2 cellular contexts compared by ENCODE assay signal in genomic region chr3:141858312-141858711, GRCh38.
TF ChIP-seq lines count a peak whose summit lies in the region.

No MANE protein-coding gene starts in this region.

TF ChIP-seq in IMR-90, 13 proteins besides CTCF, POLR2A, EP300 and RAD21 (continued from another document):
- no peak for TF ChIP-seq RCOR1 (IDR thresholded peaks at IDR 0.05; ENCODE audit: insufficient replicate concordance, low read length)
- TF ChIP-seq MAZ (IDR thresholded peaks at IDR 0.05; ENCODE audit: borderline replicate concordance, low read depth, low read length): no peak
- no peak for TF ChIP-seq NFE2L2 (IDR thresholded peaks at IDR 0.05; ENCODE audit: low read depth, low read length)
- no peak for TF ChIP-seq RFX5 (IDR thresholded peaks at IDR 0.05; ENCODE audit: low read depth, low read length)
- TF ChIP-seq USF2 (IDR thresholded peaks at IDR 0.05; ENCODE audit: low read depth, low read length): peak; percentile 32; the same call in 1 of the 2 replicates
- TF ChIP-seq MAFK (IDR thresholded peaks at IDR 0.05; ENCODE audit: low read depth, low read length): no peak
- TF ChIP-seq SMC3 (IDR thresholded peaks at IDR 0.05; ENCODE audit: low read depth, low read length): no peak
TF ChIP-seq in IMR-90: peak in this region for 1.

TF ChIP-seq in WTC11, 78 proteins besides CTCF, POLR2A, EP300 and RAD21 (continued from another document):
- TF ChIP-seq ZNF425 (CRISPR knock-in tag; conservative IDR thresholded peaks at IDR 0.05) (no peak), ZSCAN18 (CRISPR knock-in tag; IDR thresholded peaks at IDR 0.05) (no peak), MXD4 (CRISPR knock-in tag; IDR thresholded peaks at IDR 0.05; ENCODE audit: borderline replicate concordance) (no peak), ZNF317 (CRISPR knock-in tag; IDR thresholded peaks at IDR 0.05; ENCODE audit: borderline replicate concordance, low read depth) (peak; percentile 45; the same call in 1 of the 2 replicates), USF1 (CRISPR knock-in tag; IDR thresholded peaks at IDR 0.05) (0 out of 2 replicates have a peak, but pooled peaks have one; percentile 25), NFYB (CRISPR knock-in tag; conservative IDR thresholded peaks at IDR 0.05; ENCODE audit: low read depth) (peak; percentile 83), SOX15 (CRISPR knock-in tag; IDR thresholded peaks at IDR 0.05) (no peak), ZNF138 (CRISPR knock-in tag; conservative IDR thresholded peaks at IDR 0.05) (no peak), USF2 (CRISPR knock-in tag; IDR thresholded peaks at IDR 0.05) (peak; percentile 65)
